In genomic region chr17:76444518-76445311, GRCh38 we compare ENCODE assay signal across 8 cellular contexts. TPM values are rescaled to one million over a fixed set of nuclear protein-coding genes. Genes with fewer than 3 reads are reported as not detected.
DNase-seq lines count a peak whose midpoint lies in the region; ATAC-seq, FAIRE-seq and TF ChIP-seq lines count a peak whose summit lies in the region.
"Had no signal": no experiment of that assay in that cellular context is flagged by ENCODE, and none has a peak within 500 bp of the region (broad histone marks: within the 10 kb centered on the region; RNA-seq: fewer than 3 reads in every experiment).

No MANE protein-coding gene starts in this region.

- no peaks in the 10 kb centered on the region for H3K27me3 ChIP-seq in Karpas-422 (ENCODE audit: low read length)
- no peaks in the 10 kb centered on the region for H3K27me3 ChIP-seq in K562 (ENCODE audit: control insufficient read depth in 2 of 2, insufficient read depth in 2 of 2, low read length in 2 of 2)
- H3K27me3 ChIP-seq: suprapubic skin had no signal

- no peaks in the 10 kb centered on the region for H3K9me3 ChIP-seq in Karpas-422 (ENCODE audit: low read length)
- no peaks in the 10 kb centered on the region for H3K9me3 ChIP-seq in K562 (replicated peaks; ENCODE audit: control insufficient read depth, insufficient read depth, low read depth, low read length)
- H3K9me3 ChIP-seq: suprapubic skin had no signal

- H3K36me3 Mint-ChIP-seq in neural crest cell (ENCODE audit: low read depth), result no peaks in the 10 kb centered on the region

- no peaks in the 10 kb centered on the region for H3K9me3 Mint-ChIP-seq in neural crest cell

- intact Hi-C loops in K562 (cut with micrococcal nuclease), result no loop called here

- BruUV-seq in K562 (replicated peaks; lab: Mats Ljungman, UMichigan), result no TSS peak

- no peak for TF ChIP-seq POLR2A in K562 (conservative IDR thresholded peaks at IDR 0.05)

- no peak for TF ChIP-seq RAD21 in K562 (CRISPR knock-in tag; conservative IDR thresholded peaks at IDR 0.05 in 1 of 2, IDR thresholded peaks at IDR 0.05 in 1 of 2)

- H3K9me1 ChIP-seq in K562 (ENCODE audit: control insufficient read depth, insufficient read depth, low read length), result peaks cover 3% of the 10 kb centered on the region

- H3K36me3 ChIP-seq in Karpas-422 (ENCODE audit: insufficient read depth, low read length), result no peaks in the 10 kb centered on the region
- peaks cover 4% of the 10 kb centered on the region; the same call in 1 of the 3 replicates for H3K36me3 ChIP-seq in K562 (ENCODE audit: control insufficient read depth, insufficient read depth, low read length)
- H3K36me3 ChIP-seq: suprapubic skin had no signal

- H3K4me1 ChIP-seq in Karpas-422 (ENCODE audit: low read length) (peaks cover 87% of the 10 kb centered on the region), K562 (replicated peaks in 1 of 2; ENCODE audit: control insufficient read depth in 2 of 2, insufficient read depth in 2 of 2, low read length in 2 of 2) (peaks cover 56 to 76% of the 10 kb centered on the region in 2 experiments)

- FAIRE-seq in K562 (lab: Jason Lieb, UNC) (peak; percentile 29), HTR-8/SVneo (lab: Jason Lieb, UNC) (no peak)

- in situ Hi-C loops in K562 (cut with MboI), result no loop called here

- DNase-seq in GM12864 (ENCODE audit: low read depth) (no peak), Karpas-422 (peak; percentile 56), K562 (ENCODE audit: extremely low read depth in 1 of 4, low spot score in 3 of 4) (peak in 2 of 4 experiments; percentile 27 to 34), neural crest cell (ENCODE audit: low read depth, low spot score) (no peak), DMS79 treated with DMSO at 0.1 percent for 48 hours (lab: John Stamatoyannopoulos, UW) (no peak), HTR-8/SVneo (ENCODE audit: insufficient read length, low spot score) (no peak)
- DNase-seq in central memory CD4-positive, alpha-beta T cell, result no peak

- peak overlapping the region; percentile 24; the same call in 1 of the 2 replicates for H3K4me3 ChIP-seq in GM12864 (ENCODE audit: low read depth, low read length)
- H3K4me3 ChIP-seq in Karpas-422 (ENCODE audit: low read length), result peak overlapping the region; percentile 49
- no peak overlapping the region for H3K4me3 ChIP-seq in K562
- H3K4me3 ChIP-seq: suprapubic skin had no signal

- POLR2A ChIA-PET in K562 (lab: Yijun Ruan, JAX), result interaction anchor here (0.6 to 2.5 kb wide), 10 partner anchors 8 to 617 kb away, joined by 3 to 8 read pairs (median 4); partner anchors contain the start of gene SPHK1

- H3K27ac Mint-ChIP-seq in neural crest cell (ENCODE audit: unreplicated experiment), result peak overlapping the region; percentile 68

- TF ChIP-seq EP300 in K562 (IDR thresholded peaks at IDR 0.05; ENCODE audit: low read length), result no peak

- H3K9me2 ChIP-seq in Karpas-422 (replicated peaks; ENCODE audit: insufficient read depth, low read length), result no peaks in the 10 kb centered on the region

- H4K20me1 ChIP-seq in Karpas-422 (ENCODE audit: insufficient read depth, low read depth, low read length), result peaks cover 92% of the 10 kb centered on the region
- peaks cover 39% of the 10 kb centered on the region; the same call in 1 of the 2 replicates for H4K20me1 ChIP-seq in K562 (replicated peaks; ENCODE audit: control insufficient read depth, insufficient read depth, low read length)

- H3K27me3 Mint-ChIP-seq in neural crest cell (ENCODE audit: low read depth), result no peaks in the 10 kb centered on the region

- H3K27ac ChIP-seq in Karpas-422 (ENCODE audit: low read length) (peak overlapping the region; percentile 8; the same call in 1 of the 2 replicates), K562 (ENCODE audit: extremely low read depth, low read depth, low read length) (peak overlapping the region; percentile 60)
- H3K27ac ChIP-seq: suprapubic skin had no signal

- H3K79me2 ChIP-seq in Karpas-422 (ENCODE audit: low read length) (peaks cover 76% of the 10 kb centered on the region), K562 (ENCODE audit: control insufficient read depth, insufficient read depth, low read length) (peaks cover 99% of the 10 kb centered on the region)

- H3K4me2 ChIP-seq in Karpas-422 (ENCODE audit: low read depth, low read length, poor library complexity, severe bottlenecking) (peak overlapping the region; percentile 65), K562 (ENCODE audit: insufficient read depth, low read length) (peak overlapping the region; percentile 70)

- H3K9ac ChIP-seq in Karpas-422 (ENCODE audit: low read length) (peak overlapping the region; percentile 22; the same call in 1 of the 2 replicates), K562 (ENCODE audit: insufficient read depth in 1 of 2, low read depth in 2 of 2, low read length in 2 of 2) (peak overlapping the region; percentile 24 to 25; a peak in 3 of 4 replicates)

- CTCF ChIA-PET in K562 (lab: Yijun Ruan, JAX; ENCODE audit: low intra/inter-chr PET ratio), result no interaction called here

- WGBS in K562 (ENCODE audit: insufficient coverage, low coverage, missing lambda C conversion rate), result 24% methylated on average over 9 of the region's 9 CpGs

- peak; percentile 9 for ATAC-seq in K562

- H3K4me3 Mint-ChIP-seq in neural crest cell, result peak overlapping the region; percentile 38

- no peak for TF ChIP-seq CTCF in GM12864 (IDR thresholded peaks at IDR 0.05; ENCODE audit: low read depth, low read length, missing control alignments)
- no peak for TF ChIP-seq CTCF in K562 (IDR thresholded peaks at IDR 0.05 in 2 of 3, conservative IDR thresholded peaks at IDR 0.05 in 1 of 3; ENCODE audit: insufficient read depth in 2 of 3, low read depth in 1 of 3, low read length in 3 of 3)
- TF ChIP-seq CTCF in neural crest cell (conservative IDR thresholded peaks at IDR 0.05), result no peak

- peaks cover 78% of the 10 kb centered on the region for H3K4me1 Mint-ChIP-seq in neural crest cell

- no peak overlapping the region for H2AFZ ChIP-seq in Karpas-422 (ENCODE audit: low read length)
- H2AFZ ChIP-seq in K562 (ENCODE audit: low read depth, low read length), result no peak overlapping the region

RNA-seq across cellular contexts. Expression of gene UBE2O, which starts 8.2 kb away (rescaled TPM):
- total RNA-seq in Karpas-422 (2014; rRNA removed; shearing (Covaris generic); ENCODE audit: low replicate concordance), result 10.5 and 19.9 TPM in 2 replicates
- 48.0 and 101 TPM in 2 replicates for total RNA-seq in K562 (2011; cell fraction: chromatin; rRNA removed; ENCODE audit: low replicate concordance)
- 46.3 and 49.0 TPM in 2 replicates for total RNA-seq in K562 (2011; cell fraction: nucleolus; rRNA removed)
- total RNA-seq in K562 (2011; cell fraction: nucleoplasm; rRNA removed), result 34.9 and 41.1 TPM in 2 replicates
- total RNA-seq in K562 (2014; rRNA removed) (20.5 and 21.6 TPM in 2 replicates), K562 (2014; rRNA removed; fragmentation: Illumina TruSeq; extraction: Trizol) (8.8 and 10.0 TPM in 2 replicates), K562 (2015; rRNA removed; fragmentation: Illumina TruSeq; extraction: Trizol) (13.3 and 15.6 TPM in 2 replicates), K562 (2021) (36.8 and 39.7 TPM in 2 replicates), neural crest cell (70.0 and 71.4 TPM in 2 replicates)
- polyA plus RNA-seq in K562 (2011; rRNA removed) (12.6 and 20.8 TPM in 2 replicates), K562 (2014; fragmentation: Illumina TruSeq; extraction: Trizol) (24.5 and 25.4 TPM in 2 replicates), K562 (2014; fragmentation: Nextera tagmentation; extraction: Ambion mirVana) (1 to 10 TPM; 1.6 to 1.7 TPM), K562 (2014; rRNA removed) (15.6 and 22.1 TPM in 2 replicates)
- 9.9 and 13.8 TPM in 2 replicates for polyA plus RNA-seq in K562 (2011; cell fraction: cytosol; rRNA removed)
- 60.0 and 60.8 TPM in 2 replicates for polyA plus RNA-seq in K562 (2011; cell fraction: nucleus; rRNA removed)
- 24.4 and 24.9 TPM in 2 replicates for polyA plus RNA-seq in K562 (2012)
- 56.4 and 69.3 TPM in 2 replicates for polyA minus RNA-seq in K562 (2011; rRNA and poly(A)+ RNA removed)
- 26.6 and 31.1 TPM in 2 replicates for polyA minus RNA-seq in K562 (2011; cell fraction: cytosol; rRNA and poly(A)+ RNA removed)
- polyA minus RNA-seq in K562 (2011; cell fraction: nucleus; rRNA and poly(A)+ RNA removed), result 11.0 and 22.8 TPM in 2 replicates

RNA-seq across cellular contexts. Expression of gene AANAT, which starts 22.7 kb away (rescaled TPM):
- total RNA-seq in Karpas-422 (2014; rRNA removed; shearing (Covaris generic); ENCODE audit: low replicate concordance), result not detected in 2 replicates
- total RNA-seq in K562 (2011; cell fraction: chromatin; rRNA removed; ENCODE audit: low replicate concordance), result not detected in 2 replicates
- not detected in 2 replicates for total RNA-seq in K562 (2011; cell fraction: nucleolus; rRNA removed)
- total RNA-seq in K562 (2011; cell fraction: nucleoplasm; rRNA removed), result not detected in 2 replicates
- total RNA-seq in K562 (2014; rRNA removed), result not detected in 2 replicates
- not detected in 2 replicates for total RNA-seq in K562 (2014; rRNA removed; fragmentation: Illumina TruSeq; extraction: Trizol)
- total RNA-seq in K562 (2015; rRNA removed; fragmentation: Illumina TruSeq; extraction: Trizol), result not detected in 2 replicates
- not detected in 2 replicates for total RNA-seq in K562 (2021)
- polyA plus RNA-seq in K562 (2011; rRNA removed), result not detected in 2 replicates
- polyA plus RNA-seq in K562 (2011; cell fraction: cytosol; rRNA removed), result not detected in 2 replicates
- polyA plus RNA-seq in K562 (2011; cell fraction: nucleus; rRNA removed), result not detected in 2 replicates
- not detected in 2 replicates for polyA plus RNA-seq in K562 (2012)
- not detected in 2 replicates for polyA plus RNA-seq in K562 (2014; fragmentation: Illumina TruSeq; extraction: Trizol)
- not detected for polyA plus RNA-seq in K562 (2014; fragmentation: Nextera tagmentation; extraction: Ambion mirVana)
- not detected in 2 replicates for polyA plus RNA-seq in K562 (2014; rRNA removed)
- polyA minus RNA-seq in K562 (2011; rRNA and poly(A)+ RNA removed), result not detected in 2 replicates
- not detected in 2 replicates for polyA minus RNA-seq in K562 (2011; cell fraction: cytosol; rRNA and poly(A)+ RNA removed)
- polyA minus RNA-seq in K562 (2011; cell fraction: nucleus; rRNA and poly(A)+ RNA removed), result not detected in 2 replicates
- total RNA-seq in neural crest cell, result 0.39 TPM in 1 of 2 replicates, not detected in the other
- total RNA-seq: suprapubic skin had no signal

RNA-seq across cellular contexts. Expression of gene RHBDF2, which starts 56.5 kb away (rescaled TPM):
- 5.1 and 5.4 TPM in 2 replicates for total RNA-seq in Karpas-422 (2014; rRNA removed; shearing (Covaris generic); ENCODE audit: low replicate concordance)
- total RNA-seq in K562 (2011; cell fraction: chromatin; rRNA removed; ENCODE audit: low replicate concordance), result 5.1 and 22.6 TPM in 2 replicates
- 12.2 and 15.7 TPM in 2 replicates for total RNA-seq in K562 (2011; cell fraction: nucleolus; rRNA removed)
- total RNA-seq in K562 (2011; cell fraction: nucleoplasm; rRNA removed), result 4.0 and 6.5 TPM in 2 replicates
- total RNA-seq in K562 (2014; rRNA removed) (1.5 and 4.0 TPM in 2 replicates), K562 (2014; rRNA removed; fragmentation: Illumina TruSeq; extraction: Trizol) (0.19 and 0.47 TPM in 2 replicates), K562 (2015; rRNA removed; fragmentation: Illumina TruSeq; extraction: Trizol) (0.65 and 0.75 TPM in 2 replicates), K562 (2021) (2.3 and 2.8 TPM in 2 replicates), neural crest cell (2.0 and 3.6 TPM in 2 replicates)
- polyA plus RNA-seq in K562 (2011; rRNA removed) (1.1 and 3.1 TPM in 2 replicates), K562 (2014; fragmentation: Illumina TruSeq; extraction: Trizol) (1.3 and 1.6 TPM in 2 replicates), K562 (2014; fragmentation: Nextera tagmentation; extraction: Ambion mirVana) (under 1 TPM; 0.04 to 0.06 TPM), K562 (2014; rRNA removed) (1.5 and 1.6 TPM in 2 replicates)
- 1.7 and 6.2 TPM in 2 replicates for polyA plus RNA-seq in K562 (2011; cell fraction: cytosol; rRNA removed)
- polyA plus RNA-seq in K562 (2011; cell fraction: nucleus; rRNA removed), result 8.1 and 13.7 TPM in 2 replicates
- polyA plus RNA-seq in K562 (2012), result 1.5 and 1.7 TPM in 2 replicates
- polyA minus RNA-seq in K562 (2011; rRNA and poly(A)+ RNA removed), result 0.74 and 1.6 TPM in 2 replicates
- polyA minus RNA-seq in K562 (2011; cell fraction: cytosol; rRNA and poly(A)+ RNA removed), result 2.7 and 6.3 TPM in 2 replicates
- 4.7 and 5.3 TPM in 2 replicates for polyA minus RNA-seq in K562 (2011; cell fraction: nucleus; rRNA and poly(A)+ RNA removed)
